ENCODE assay signal across 10 cellular contexts in the genomic region with DNA sequence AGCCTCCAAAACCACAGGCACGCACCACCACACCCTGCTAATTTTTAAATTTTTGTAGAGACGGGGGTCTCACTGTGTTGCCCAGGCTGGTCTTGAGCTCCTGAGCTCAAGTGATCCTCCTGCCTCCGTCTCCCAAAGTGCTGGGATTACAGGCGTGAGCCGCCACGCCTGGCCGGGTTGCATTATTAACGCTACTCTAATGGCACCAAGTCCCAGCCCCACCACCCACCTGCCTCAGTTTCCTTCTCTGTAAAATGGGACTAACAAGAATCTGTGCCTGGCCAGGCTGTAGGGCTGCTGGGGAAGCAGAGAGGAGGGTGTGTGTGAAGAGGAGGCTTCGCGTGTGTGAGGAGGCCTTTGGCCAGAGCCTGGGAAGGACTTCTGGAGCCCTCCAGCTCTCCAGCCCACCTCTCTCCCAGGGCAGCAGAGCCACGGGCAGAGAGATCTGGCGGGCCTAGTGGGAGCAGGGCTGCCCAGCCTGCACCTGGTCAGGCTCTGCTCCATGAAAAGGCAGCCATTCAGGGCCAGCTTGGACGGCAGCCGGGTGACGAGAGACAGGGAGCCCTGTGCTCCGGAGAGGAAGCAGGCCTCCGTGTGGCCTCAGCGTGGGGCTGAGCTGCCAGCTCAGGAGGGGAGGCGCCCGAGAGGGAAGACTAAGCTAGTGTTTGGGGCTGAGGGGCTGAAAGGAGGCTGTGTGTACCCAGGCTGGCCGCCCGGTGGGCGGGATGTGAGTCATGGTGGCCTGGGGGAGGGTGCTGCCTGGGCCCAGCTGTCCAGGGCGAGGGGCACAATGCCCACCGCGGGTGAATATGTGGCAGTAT. TPM values are rescaled to one million over a fixed set of nuclear protein-coding genes. Genes with fewer than 3 reads are reported as not detected.
DNase-seq lines count a peak whose midpoint lies in the region; ATAC-seq and TF ChIP-seq lines count a peak whose summit lies in the region.
"Had no signal": no experiment of that assay in that cellular context is flagged by ENCODE, and none has a peak within 500 bp of the region (broad histone marks: within the 10 kb centered on the region; RNA-seq: fewer than 3 reads in every experiment).

No MANE protein-coding gene starts in this region.

- in situ Hi-C loops in SK-MEL-5 (cut with HindIII; ENCODE audit: low pct_unique_long_range_greater_than_20kb, low sequenced_read_pairs) = no loop called here

- H3K4me3 Mint-ChIP-seq in naive thymus-derived CD8-positive, alpha-beta T cell = peak overlapping the region in 1 of 10 donors; percentile 15

- TF ChIP-seq CTCF in foreskin fibroblast (IDR thresholded peaks at IDR 0.05; ENCODE audit: low read depth, low read length) (no peak), omental fat pad (IDR thresholded peaks at IDR 0.05) (no peak)

- H3K9me3 Mint-ChIP-seq in naive thymus-derived CD8-positive, alpha-beta T cell = peaks cover 0 to 19% (median 11%) of the 10 kb centered on the region in 9 donors

- no peak overlapping the region for H3K27ac Mint-ChIP-seq in naive thymus-derived CD8-positive, alpha-beta T cell

- POLR2A ChIA-PET in naive thymus-derived CD8-positive, alpha-beta T cell (lab: Charles Lee) = interaction anchor here (0.6 kb wide), 1 partner anchor 24 kb away, joined by 6 read pairs; no protein-coding TSS in a partner anchor

- DNase-seq in EL = peak; percentile 77
- peak; percentile 95 for DNase-seq in SK-MEL-5 (ENCODE audit: low read depth, low spot score)
- peak; percentile 68 to 89 for DNase-seq in foreskin fibroblast
- DNase-seq in omental fat pad (ENCODE audit: low spot score) = no peak
- no peak for DNase-seq in naive thymus-derived CD8-positive, alpha-beta T cell

- no peak overlapping the region for H3K4me3 ChIP-seq in foreskin fibroblast (ENCODE audit: low read depth in 1 of 2, low read length in 2 of 2)
- H3K4me3 ChIP-seq: coronary artery had no signal

- ATAC-seq in omental fat pad (ENCODE audit: low FRiP score) = peak; percentile 63
- ATAC-seq in HG03280 (IDR thresholded peaks at IDR 0.05; ENCODE audit: unreplicated experiment) = no peak
- no peak for ATAC-seq in GM18861 (IDR thresholded peaks at IDR 0.05; ENCODE audit: unreplicated experiment)
- no peak for ATAC-seq in naive thymus-derived CD8-positive, alpha-beta T cell
- ATAC-seq in HG02763 (IDR thresholded peaks at IDR 0.05; ENCODE audit: unreplicated experiment) = no peak

- H3K36me3 Mint-ChIP-seq in naive thymus-derived CD8-positive, alpha-beta T cell = peaks cover 0 to 8% (median 5%) of the 10 kb centered on the region in 3 donors

- peaks cover 1 to 53% (median 4%) of the 10 kb centered on the region in 4 donors for H3K4me1 Mint-ChIP-seq in naive thymus-derived CD8-positive, alpha-beta T cell

- peaks cover 0 to 32% (median 11%) of the 10 kb centered on the region in 5 donors for H3K27me3 Mint-ChIP-seq in naive thymus-derived CD8-positive, alpha-beta T cell

RNA-seq across cellular contexts. Expression of a gene that starts 7.4 kb away (rescaled TPM):
- 20.2 and 21.5 TPM in 2 replicates for total RNA-seq in SK-MEL-5 (2014; rRNA removed; shearing (Covaris generic))
- polyA plus RNA-seq in SK-MEL-5 (2015; cell fraction: cytosol; rRNA removed) = 55.6 and 64.5 TPM in 2 replicates
- polyA plus RNA-seq in SK-MEL-5 (2015; cell fraction: nucleus; rRNA removed) = 25.3 and 38.7 TPM in 2 replicates
- 10 to 100 TPM in 1 of 4 donors, 1 to 10 TPM in 3; 2.8 to 12.6 (median 6.1) TPM for total RNA-seq in omental fat pad
- total RNA-seq in naive thymus-derived CD8-positive, alpha-beta T cell = under 1 TPM; 0.55 to 0.68 TPM
- under 1 TPM in 1 of 3 donors, not detected in 2; 0.06 TPM for polyA plus RNA-seq in naive thymus-derived CD8-positive, alpha-beta T cell
- total RNA-seq: T-helper 2 cell treated with Interferon-gamma antibody and Interleukin-4, amounts not matched to agents 100 ng/mL and 5 ng/mL, for 36 hours had no signal

Comparison
In these comparisons a context has a peak if more than half of its experiments do, and no peak if none do; other contexts are left out.
1. DNase-seq: peak in EL (single experiment), SK-MEL-5 (single experiment) and foreskin fibroblast (2 of 2); none in omental fat pad (single experiment) and naive thymus-derived CD8-positive, alpha-beta T cell (0 of 10).